ENCODE assay signal across 14 cellular contexts in the genomic region with DNA sequence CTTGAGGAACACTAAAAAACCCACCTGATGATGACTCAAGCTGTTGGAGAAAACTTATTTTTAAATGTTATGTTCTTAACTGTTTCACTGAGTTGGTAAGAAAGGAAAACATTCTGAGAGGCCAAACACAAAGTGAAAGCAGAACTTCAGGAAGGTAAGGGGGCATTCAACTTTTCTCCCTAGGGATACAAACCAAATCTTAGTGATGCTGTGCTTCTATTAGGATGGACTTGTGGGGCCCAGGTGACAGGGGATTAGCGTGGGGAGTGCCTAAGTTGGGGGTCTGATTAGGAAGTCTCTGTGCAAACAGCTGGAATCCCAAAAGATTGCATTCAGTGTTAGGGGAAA. TPM values are rescaled to one million over a fixed set of nuclear protein-coding genes. Genes with fewer than 3 reads are reported as not detected.
DNase-seq lines count a peak whose midpoint lies in the region; FAIRE-seq and TF ChIP-seq lines count a peak whose summit lies in the region.
"Had no signal": no experiment of that assay in that cellular context is flagged by ENCODE, and none has a peak within 500 bp of the region (broad histone marks: within the 10 kb centered on the region; RNA-seq: fewer than 3 reads in every experiment).

No MANE protein-coding gene starts in this region.

- no TSS peak for BruUV-seq in endothelial cell of umbilical vein (replicated peaks; lab: Mats Ljungman, UMichigan)

- intact Hi-C loops in endothelial cell of umbilical vein (cut with micrococcal nuclease) = no loop called here

- 92% methylated on average over 1 of the region's 1 CpG for WGBS in thymus

- no peak overlapping the region for H3K9ac ChIP-seq in endothelial cell of umbilical vein (replicated peaks; ENCODE audit: extremely low read depth, insufficient read depth, low read length)

- TF ChIP-seq POLR2A in endothelial cell of umbilical vein (IDR thresholded peaks at IDR 0.05; ENCODE audit: low read depth, low read length) = no peak

- DNase-seq in activated T-cell treated with anti-CD3 and anti-CD28 coated beads, Interleukin-2, amount 50 U/mL, for 24 hours = no peak
- no peak for DNase-seq in activated T-cell treated with anti-CD3 and anti-CD28 coated beads, Interleukin-2, amount 50 U/mL, for 1 hour
- DNase-seq in endothelial cell of umbilical vein (ENCODE audit: low read depth, low spot score) (no peak), NCI-H510A (lab: John Stamatoyannopoulos, UW) (no peak), brain microvascular endothelial cell (no peak), NCI-H2107 treated with DMSO at 0.1 percent for 48 hours (lab: John Stamatoyannopoulos, UW; ENCODE audit: unreplicated experiment) (no peak)
- DNase-seq: ACHN, HFFc6, NCI-H2029 treated with DMSO at 0.1 percent for 48 hours, PC-9, WERI-Rb-1 had no signal

- dilution Hi-C loops in endothelial cell of umbilical vein (cut with MboI; ENCODE audit: extremely low pct_ligation_motif_present, low sequenced_read_pairs) = no loop called here

- no peaks in the 10 kb centered on the region for H3K79me2 ChIP-seq in endothelial cell of umbilical vein (ENCODE audit: control insufficient read depth, insufficient read depth, low read length)

- POLR2A ChIA-PET in endothelial cell of umbilical vein (lab: Charles Lee) = no interaction called here

- H4K20me1 ChIP-seq in endothelial cell of umbilical vein (replicated peaks; ENCODE audit: control insufficient read depth, extremely low read depth, insufficient read depth, low read length) = no peaks in the 10 kb centered on the region

- H3K27ac Mint-ChIP-seq in activated T-cell treated with anti-CD3 and anti-CD28 coated beads, Interleukin-2, amount 50 U/mL, for 24 hours = peak overlapping the region; percentile 96
- H3K27ac Mint-ChIP-seq: HFFc6 had no signal

- peaks cover 24% of the 10 kb centered on the region for H3K36me3 Mint-ChIP-seq in activated T-cell treated with anti-CD3 and anti-CD28 coated beads, Interleukin-2, amount 50 U/mL, for 24 hours (ENCODE audit: low read depth)

- in situ Hi-C loops in brain microvascular endothelial cell (cut with HindIII; ENCODE audit: low pct_ligation_motif_present, low sequenced_read_pairs) = no loop called here

- H3K9me3 Mint-ChIP-seq in activated T-cell treated with anti-CD3 and anti-CD28 coated beads, Interleukin-2, amount 50 U/mL, for 24 hours = no peaks in the 10 kb centered on the region
- H3K9me3 Mint-ChIP-seq: HFFc6 had no signal

- H3K27ac ChIP-seq in KOPT-K1 (ENCODE audit: low read depth, low read length, poor library complexity, severe bottlenecking) = peak overlapping the region; percentile 91
- peak overlapping the region; percentile 59 for H3K27ac ChIP-seq in endothelial cell of umbilical vein (ENCODE audit: insufficient read depth, low read depth, low read length)
- peak overlapping the region; percentile 98 for H3K27ac ChIP-seq in thymus (ENCODE audit: low read depth)
- H3K27ac ChIP-seq in brain microvascular endothelial cell = no peak overlapping the region
- H3K27ac ChIP-seq: epithelial cell of prostate, PC-9, WERI-Rb-1 had no signal

- no peak overlapping the region for H3K4me3 ChIP-seq in endothelial cell of umbilical vein (replicated peaks in 1 of 3; ENCODE audit: insufficient read depth in 1 of 3, low read depth in 1 of 3, low read length in 3 of 3)
- no peak overlapping the region for H3K4me3 ChIP-seq in thymus (ENCODE audit: low read length)
- H3K4me3 ChIP-seq in brain microvascular endothelial cell (ENCODE audit: low read depth, low read length) = no peak overlapping the region
- H3K4me3 ChIP-seq: PC-9 had no signal

- H3K4me1 ChIP-seq in endothelial cell of umbilical vein (ENCODE audit: control insufficient read depth, extremely low read depth, insufficient read depth, low read length) = peaks cover 3% of the 10 kb centered on the region
- H3K4me1 ChIP-seq in thymus (ENCODE audit: control insufficient read depth, insufficient read depth, low read length) = peaks cover 11% of the 10 kb centered on the region

- H3K4me3 Mint-ChIP-seq in activated T-cell treated with anti-CD3 and anti-CD28 coated beads, Interleukin-2, amount 50 U/mL, for 24 hours = peak overlapping the region; percentile 69
- H3K4me3 Mint-ChIP-seq: HFFc6 had no signal

- CTCF ChIA-PET in endothelial cell of umbilical vein (lab: Charles Lee) = interaction anchor here (1.0 to 1.4 kb wide), 2 partner anchors 12 to 319 kb away, joined by 3 to 4 read pairs; no protein-coding TSS in a partner anchor

- H3K4me1 Mint-ChIP-seq in activated T-cell treated with anti-CD3 and anti-CD28 coated beads, Interleukin-2, amount 50 U/mL, for 24 hours (ENCODE audit: low read depth) = peaks cover 49% of the 10 kb centered on the region

- no peaks in the 10 kb centered on the region for H3K27me3 ChIP-seq in endothelial cell of umbilical vein (ENCODE audit: control insufficient read depth in 2 of 2, insufficient read depth in 2 of 2, low read length in 2 of 2)
- H3K27me3 ChIP-seq in thymus (ENCODE audit: control insufficient read depth, insufficient read depth) = no peaks in the 10 kb centered on the region
- no peaks in the 10 kb centered on the region for H3K27me3 ChIP-seq in brain microvascular endothelial cell (replicated peaks)

- peak overlapping the region; percentile 16 for H2AFZ ChIP-seq in endothelial cell of umbilical vein (ENCODE audit: low read depth, low read length)
- H2AFZ ChIP-seq: PC-9 had no signal

- TF ChIP-seq CTCF in endothelial cell of umbilical vein (IDR thresholded peaks at IDR 0.05; ENCODE audit: extremely low read depth in 1 of 2, insufficient read depth in 1 of 2, low read depth in 1 of 2, low read length in 2 of 2) (no peak), brain microvascular endothelial cell (IDR thresholded peaks at IDR 0.05; ENCODE audit: low read depth, low read length, missing control alignments) (no peak)

- H3K9me1 ChIP-seq in endothelial cell of umbilical vein (replicated peaks; ENCODE audit: control insufficient read depth, extremely low read depth, insufficient read depth, low read length) = no peaks in the 10 kb centered on the region

- no peak overlapping the region for H3K4me2 ChIP-seq in endothelial cell of umbilical vein (ENCODE audit: insufficient read depth, low read length)
- H3K4me2 ChIP-seq: PC-9 had no signal

- H3K9me3 ChIP-seq in KOPT-K1 (ENCODE audit: insufficient read depth, low read length, poor library complexity, severe bottlenecking) (no peaks in the 10 kb centered on the region), endothelial cell of umbilical vein (replicated peaks; ENCODE audit: control insufficient read depth, insufficient read depth, low read length) (no peaks in the 10 kb centered on the region), thymus (ENCODE audit: control insufficient read depth) (no peaks in the 10 kb centered on the region)

- H3K27me3 Mint-ChIP-seq in activated T-cell treated with anti-CD3 and anti-CD28 coated beads, Interleukin-2, amount 50 U/mL, for 24 hours = no peaks in the 10 kb centered on the region

- no peak for FAIRE-seq in endothelial cell of umbilical vein (lab: Jason Lieb, UNC)

- H3K36me3 ChIP-seq in KOPT-K1 (ENCODE audit: insufficient read depth, low read length) (peaks cover 14% of the 10 kb centered on the region), endothelial cell of umbilical vein (ENCODE audit: control insufficient read depth in 2 of 2, extremely low read depth in 1 of 2, insufficient read depth in 2 of 2, low read length in 2 of 2) (no peaks in the 10 kb centered on the region), thymus (ENCODE audit: control insufficient read depth, insufficient read depth) (no peaks in the 10 kb centered on the region), brain microvascular endothelial cell (replicated peaks) (peaks cover 6% of the 10 kb centered on the region)
- H3K36me3 ChIP-seq: WERI-Rb-1 had no signal

TF ChIP-seq in endothelial cell of umbilical vein, 7 proteins besides CTCF, POLR2A, EP300 and RAD21:
- TF ChIP-seq GATA2 (IDR thresholded peaks at IDR 0.05; ENCODE audit: insufficient read depth, insufficient read length, low read depth, low read length) (no peak), MYC (IDR thresholded peaks at IDR 0.05; ENCODE audit: low read depth, low read length) (no peak), JUN (IDR thresholded peaks at IDR 0.05; ENCODE audit: borderline replicate concordance, insufficient read depth, insufficient read length, low read depth) (no peak), EZH2 (IDR thresholded peaks at IDR 0.05; ENCODE audit: borderline replicate concordance, low read depth, low read length, severe bottlenecking) (no peak), FOS (IDR thresholded peaks at IDR 0.05; ENCODE audit: borderline replicate concordance, insufficient read depth, low read length) (no peak), POLR2AphosphoS5 (IDR thresholded peaks at IDR 0.05; ENCODE audit: insufficient read depth, low read depth, low read length) (no peak)
- TF ChIP-seq, protein P1, sequence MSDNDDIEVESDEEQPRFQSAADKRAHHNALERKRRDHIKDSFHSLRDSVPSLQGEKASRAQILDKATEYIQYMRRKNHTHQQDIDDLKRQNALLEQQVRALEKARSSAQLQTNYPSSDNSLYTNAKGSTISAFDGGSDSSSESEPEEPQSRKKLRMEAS (IDR thresholded peaks at IDR 0.05; ENCODE audit: insufficient read depth, insufficient read length) = no peak

RNA-seq across cellular contexts. Expression of gene PDCL3, which starts 18.4 kb away (rescaled TPM):
- total RNA-seq in endothelial cell of umbilical vein = 32.3 and 32.8 TPM in 2 replicates
- polyA plus RNA-seq in endothelial cell of umbilical vein (12.7 and 19.4 TPM in 2 replicates), thymus (29.5 TPM)
- polyA plus RNA-seq in endothelial cell of umbilical vein (2011; cell fraction: cytosol; rRNA removed) = 33.7 and 39.7 TPM in 2 replicates
- polyA plus RNA-seq in endothelial cell of umbilical vein (2011; cell fraction: nucleus; rRNA removed) = 10.5 and 15.5 TPM in 2 replicates
- 36.4 and 53.6 TPM in 2 replicates for polyA plus RNA-seq in endothelial cell of umbilical vein (2012)
- 9.9 and 13.0 TPM in 2 replicates for polyA minus RNA-seq in endothelial cell of umbilical vein
- 9.3 TPM for polyA minus RNA-seq in endothelial cell of umbilical vein (2011; cell fraction: cytosol; rRNA and poly(A)+ RNA removed)
- polyA minus RNA-seq in endothelial cell of umbilical vein (2011; cell fraction: nucleus; rRNA and poly(A)+ RNA removed) = 3.8 and 5.4 TPM in 2 replicates
